11 cellular contexts compared by ENCODE assay signal in the genomic region with DNA sequence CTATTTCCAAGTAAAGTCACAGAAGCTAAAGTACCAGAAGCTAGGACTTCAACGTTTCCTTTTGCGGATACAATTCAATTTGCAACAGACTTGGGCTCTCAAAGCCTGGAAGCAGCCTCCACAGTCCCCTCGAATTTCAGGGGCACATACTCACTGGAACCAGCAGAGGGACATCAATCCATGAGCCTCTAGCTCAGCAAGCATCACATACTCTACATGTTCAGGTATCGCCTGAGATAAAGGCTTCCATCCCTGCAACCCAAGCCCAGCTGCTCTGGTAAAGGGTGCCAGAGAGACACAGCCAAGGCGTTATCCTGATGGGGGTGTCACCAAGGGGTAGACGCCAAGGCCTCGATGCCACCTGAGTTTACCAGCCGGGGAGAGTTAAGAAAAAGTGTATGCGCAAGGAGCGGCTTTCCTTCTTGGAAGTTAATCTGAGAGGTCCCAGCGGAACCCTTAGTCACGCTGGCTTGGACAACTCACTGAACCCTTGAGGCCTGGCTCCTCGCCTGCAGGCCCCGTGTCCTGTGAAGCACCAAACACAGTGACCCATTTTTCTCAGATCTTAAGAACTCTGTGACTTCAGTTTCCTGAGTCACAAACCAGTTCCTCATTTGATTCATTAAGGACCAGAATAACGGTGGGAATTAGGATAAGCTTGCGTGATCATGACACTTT. TPM values are rescaled to one million over a fixed set of nuclear protein-coding genes. Genes with fewer than 3 reads are reported as not detected.
DNase-seq lines count a peak whose midpoint lies in the region; ATAC-seq and TF ChIP-seq lines count a peak whose summit lies in the region.
"Had no signal": no experiment of that assay in that cellular context is flagged by ENCODE, and none has a peak within 500 bp of the region (broad histone marks: within the 10 kb centered on the region; RNA-seq: fewer than 3 reads in every experiment).

No MANE protein-coding gene starts in this region.

- peaks cover 9% of the 10 kb centered on the region for H3K4me1 Mint-ChIP-seq in progenitor cell of endocrine pancreas (ENCODE audit: low read depth)
- H3K4me1 Mint-ChIP-seq: activated CD4-positive, alpha-beta T cell treated with anti-CD3 and anti-CD28 coated beads for 36 hours; activated naive CD8-positive, alpha-beta T cell treated with anti-CD3 and anti-CD28 coated beads, Interleukin-2, amount 10 ng/mL, durations not matched to agents 7 days and 5 days had no signal

- no peak overlapping the region for H3K4me3 ChIP-seq in RWPE2 (ENCODE audit: severe bottlenecking)
- no peak overlapping the region for H3K4me3 ChIP-seq in fibroblast of villous mesenchyme (ENCODE audit: low read depth, low read length)

- no peak overlapping the region for H3K27ac ChIP-seq in RWPE2 (ENCODE audit: poor library complexity, severe bottlenecking)

- no peaks in the 10 kb centered on the region for H3K9me3 ChIP-seq in RWPE2 (ENCODE audit: severe bottlenecking)

- H3K4me1 ChIP-seq in RWPE2 (ENCODE audit: insufficient read depth, poor library complexity, severe bottlenecking), result no peaks in the 10 kb centered on the region

- 0 out of 2 replicates have a peak, but pooled peaks cover 5% of the 10 kb centered on the region for H3K36me3 ChIP-seq in RWPE2 (ENCODE audit: low read depth)

- H3K27ac Mint-ChIP-seq in progenitor cell of endocrine pancreas, result no peak overlapping the region
- H3K27ac Mint-ChIP-seq: activated CD4-positive, alpha-beta T cell treated with anti-CD3 and anti-CD28 coated beads for 36 hours; activated naive CD8-positive, alpha-beta T cell treated with anti-CD3 and anti-CD28 coated beads, Interleukin-2, amount 10 ng/mL, durations not matched to agents 7 days and 5 days had no signal

- no peaks in the 10 kb centered on the region for H3K27me3 ChIP-seq in RWPE2 (ENCODE audit: insufficient read depth, poor library complexity, severe bottlenecking)

- no peaks in the 10 kb centered on the region for H3K9me3 Mint-ChIP-seq in progenitor cell of endocrine pancreas (ENCODE audit: low read depth)
- H3K9me3 Mint-ChIP-seq: activated naive CD8-positive, alpha-beta T cell treated with anti-CD3 and anti-CD28 coated beads, Interleukin-2, amount 10 ng/mL, durations not matched to agents 7 days and 5 days had no signal

- DNase-seq in RWPE2 (ENCODE audit: low spot score), result peak; percentile 31
- DNase-seq in fibroblast of villous mesenchyme (ENCODE audit: low read depth), result no peak
- no peak for DNase-seq in progenitor cell of endocrine pancreas (ENCODE audit: low spot score, unreplicated experiment)
- DNase-seq in SIG-M5 (lab: John Stamatoyannopoulos, UW), result no peak
- DNase-seq: activated CD4-positive, alpha-beta T cell treated with anti-CD3 and anti-CD28 coated beads for 36 hours; activated naive CD8-positive, alpha-beta T cell treated with anti-CD3 and anti-CD28 coated beads, Interleukin-2, amount 10 ng/mL, durations not matched to agents 7 days and 5 days had no signal

- H3K27me3 Mint-ChIP-seq in progenitor cell of endocrine pancreas, result no peaks in the 10 kb centered on the region
- H3K27me3 Mint-ChIP-seq: activated CD4-positive, alpha-beta T cell treated with anti-CD3 and anti-CD28 coated beads for 36 hours; activated naive CD8-positive, alpha-beta T cell treated with anti-CD3 and anti-CD28 coated beads, Interleukin-2, amount 10 ng/mL, durations not matched to agents 7 days and 5 days had no signal

- H3K4me3 Mint-ChIP-seq in progenitor cell of endocrine pancreas (ENCODE audit: low read depth), result no peak overlapping the region
- H3K4me3 Mint-ChIP-seq: activated CD4-positive, alpha-beta T cell treated with anti-CD3 and anti-CD28 coated beads for 36 hours; activated naive CD8-positive, alpha-beta T cell treated with anti-CD3 and anti-CD28 coated beads, Interleukin-2, amount 10 ng/mL, durations not matched to agents 7 days and 5 days had no signal

- H3K36me3 Mint-ChIP-seq in progenitor cell of endocrine pancreas (ENCODE audit: insufficient read depth), result peaks cover 2% of the 10 kb centered on the region

- peak; percentile 19 for TF ChIP-seq CTCF in GM12873 (IDR thresholded peaks at IDR 0.05; ENCODE audit: insufficient read depth, low read depth, low read length, missing control alignments)
- TF ChIP-seq CTCF in RWPE2 (IDR thresholded peaks at IDR 0.05; ENCODE audit: poor library complexity, severe bottlenecking), result no peak
- TF ChIP-seq CTCF in fibroblast of villous mesenchyme (IDR thresholded peaks at IDR 0.05; ENCODE audit: insufficient read depth, low read depth, low read length), result peak; percentile 15
- peak; percentile 41 for TF ChIP-seq CTCF in progenitor cell of endocrine pancreas (IDR thresholded peaks at IDR 0.05; ENCODE audit: unreplicated experiment)

- ATAC-seq in RWPE2 (ENCODE audit: low read depth), result no peak; the same call in 2 of the 3 replicates
- no peak for ATAC-seq in HG03039 (IDR thresholded peaks at IDR 0.05; ENCODE audit: unreplicated experiment)
- ATAC-seq in HG03571 (IDR thresholded peaks at IDR 0.05; ENCODE audit: unreplicated experiment), result no peak
- ATAC-seq: activated CD4-positive, alpha-beta T cell treated with anti-CD3 and anti-CD28 coated beads for 36 hours had no signal

RNA-seq across cellular contexts. Expression of a gene that starts 13.0 kb away (rescaled TPM):
- total RNA-seq in fibroblast of villous mesenchyme (19.0 and 22.5 TPM in 2 replicates), progenitor cell of endocrine pancreas (28.5 and 33.4 TPM in 2 replicates)

RNA-seq across cellular contexts. Expression of a gene that starts 21.2 kb away (rescaled TPM):
- total RNA-seq in fibroblast of villous mesenchyme (351 and 365 TPM in 2 replicates), progenitor cell of endocrine pancreas (409 and 437 TPM in 2 replicates)

RNA-seq across cellular contexts. Expression of a gene that starts 41.7 kb away (rescaled TPM):
- total RNA-seq in fibroblast of villous mesenchyme, result not detected in 2 replicates
- total RNA-seq in progenitor cell of endocrine pancreas, result not detected in 2 replicates
- total RNA-seq: activated naive CD8-positive, alpha-beta T cell treated with anti-CD3 and anti-CD28 coated beads, Interleukin-2, amount 10 ng/mL, durations not matched to agents 7 days and 5 days; fibroblast of lung; M059J had no signal
